In genomic region chr13:38979891-38980627, GRCh38 we compare ENCODE assay signal across 15 cellular contexts. TPM values are rescaled to one million over a fixed set of nuclear protein-coding genes. Genes with fewer than 3 reads are reported as not detected.
DNase-seq lines count a peak whose midpoint lies in the region; ATAC-seq, FAIRE-seq and TF ChIP-seq lines count a peak whose summit lies in the region.
"Had no signal": no experiment of that assay in that cellular context is flagged by ENCODE, and none has a peak within 500 bp of the region (broad histone marks: within the 10 kb centered on the region; RNA-seq: fewer than 3 reads in every experiment).

No MANE protein-coding gene starts in this region.

- no peak overlapping the region; the same call in 1 of the 2 replicates for H3K4me2 ChIP-seq in HepG2 (ENCODE audit: low read depth, low read length)

- intact Hi-C loops in HepG2 (cut with micrococcal nuclease; ENCODE audit: unreplicated experiment) (no loop called here), right lobe of liver (cut with DNase I) (no loop called here), lower lobe of right lung (cut with DNase I) (no loop called here), uterus (cut with DNase I; ENCODE audit: low total_unique reads) (no loop called here)

- peak; percentile 55; the same call in 2 of the 3 replicates for ATAC-seq in HepG2
- no peak for ATAC-seq in right lobe of liver
- ATAC-seq in lower lobe of right lung, result peak; percentile 33 to 55
- no peak for ATAC-seq in stimulated activated naive CD8-positive, alpha-beta T cell treated with anti-CD3 and anti-CD28 coated beads, Interleukin-15, amount 100 ng/mL, for 72 hours

- POLR2A ChIA-PET in HepG2 (lab: Yijun Ruan, JAX), result no interaction called here

- no peak for FAIRE-seq in HepG2 (lab: Jason Lieb, UNC)
- FAIRE-seq: G401.6 had no signal

- CTCF ChIA-PET in HepG2 (lab: Yijun Ruan, JAX; ENCODE audit: low intra/inter-chr PET ratio, low total read pairs), result no interaction called here

- H2AFZ ChIP-seq in HepG2 (ENCODE audit: low read length), result no peak overlapping the region

- H3K9me3 Mint-ChIP-seq in stimulated activated naive CD8-positive, alpha-beta T cell treated with anti-CD3 and anti-CD28 coated beads, Interleukin-15, amount 100 ng/mL, for 72 hours, result peaks cover 0 to 20% of the 10 kb centered on the region in 2 donors

- TF ChIP-seq POLR2A in HepG2 (IDR thresholded peaks at IDR 0.05; ENCODE audit: insufficient read depth in 1 of 2, low read depth in 2 of 2, low read length in 2 of 2), result no peak
- TF ChIP-seq POLR2A in right lobe of liver (IDR thresholded peaks at IDR 0.05), result no peak
- TF ChIP-seq POLR2A in uterus (IDR thresholded peaks at IDR 0.05), result no peak

- TF ChIP-seq RAD21 in HepG2 (CRISPR knock-in tag; IDR thresholded peaks at IDR 0.05), result no peak

- DNase-seq in HepG2 (ENCODE audit: low spot score), result no peak
- no peak for DNase-seq in right lobe of liver
- peak; percentile 18 for DNase-seq in dedifferentiated amniotic fluid mesenchymal stem cell (ENCODE audit: extremely low spot score)
- DNase-seq in lower lobe of right lung, result no peak
- DNase-seq in uterus, result peak; percentile 19 to 25
- no peak for DNase-seq in HuH-7.5 (ENCODE audit: low spot score)
- DNase-seq in HPDE6-E6E7 (ENCODE audit: extremely low spot score), result no peak
- DNase-seq in stimulated activated naive CD8-positive, alpha-beta T cell treated with anti-CD3 and anti-CD28 coated beads, Interleukin-15, amount 100 ng/mL, for 72 hours, result no peak
- DNase-seq: activated T-cell treated with anti-CD3 and anti-CD28 coated beads, Interleukin-2, amount 50 U/mL, for 24 hours; brain microvascular endothelial cell; NCI-H1694 treated with DMSO at 0.1 percent for 48 hours; WERI-Rb-1 had no signal

- H3K36me3 ChIP-seq in HepG2 (replicated peaks in 1 of 2; ENCODE audit: control insufficient read depth in 1 of 2, insufficient read depth in 2 of 2, low read length in 2 of 2) (no peaks in the 10 kb centered on the region), right lobe of liver (no peaks in the 10 kb centered on the region), lower lobe of right lung (no peaks in the 10 kb centered on the region), uterus (no peaks in the 10 kb centered on the region)
- H3K36me3 ChIP-seq: brain microvascular endothelial cell, WERI-Rb-1 had no signal

- H3K27ac Mint-ChIP-seq in stimulated activated naive CD8-positive, alpha-beta T cell treated with anti-CD3 and anti-CD28 coated beads, Interleukin-15, amount 100 ng/mL, for 72 hours, result peak overlapping the region in 1 of 2 donors; percentile 14
- H3K27ac Mint-ChIP-seq: activated T-cell treated with anti-CD3 and anti-CD28 coated beads, Interleukin-2, amount 50 U/mL, for 24 hours had no signal

- H3K9me3 ChIP-seq in HepG2 (ENCODE audit: low read length) (no peaks in the 10 kb centered on the region), right lobe of liver (no peaks in the 10 kb centered on the region), lower lobe of right lung (no peaks in the 10 kb centered on the region), uterus (no peaks in the 10 kb centered on the region)

- TF ChIP-seq EP300 in HepG2 (IDR thresholded peaks at IDR 0.05; ENCODE audit: low read depth in 2 of 2, low read length in 2 of 2) (no peak), HepG2 (CRISPR knock-in tag; IDR thresholded peaks at IDR 0.05; ENCODE audit: borderline replicate concordance) (no peak)

- H3K79me2 ChIP-seq in HepG2 (ENCODE audit: insufficient read depth, low read length), result no peaks in the 10 kb centered on the region

- WGBS in HepG2 (ENCODE audit: low lambda C conversion rate), result 4% methylated on average over 7 of the region's 8 CpGs
- 55% methylated on average over 8 of the region's 8 CpGs for WGBS in right lobe of liver (ENCODE audit: insufficient coverage, low coverage, low lambda C conversion rate, missing lambda C conversion rate)

- no peak for TF ChIP-seq CTCF in HepG2 (CRISPR knock-in tag; IDR thresholded peaks at IDR 0.05)
- TF ChIP-seq CTCF in right lobe of liver (IDR thresholded peaks at IDR 0.05), result no peak
- TF ChIP-seq CTCF in lower lobe of right lung (IDR thresholded peaks at IDR 0.05), result no peak
- no peak for TF ChIP-seq CTCF in uterus (IDR thresholded peaks at IDR 0.05)

- H3K4me3 ChIP-seq in HepG2 (replicated peaks in 1 of 3; ENCODE audit: insufficient read depth in 1 of 3, low read depth in 2 of 3, low read length in 3 of 3), result no peak overlapping the region
- no peak overlapping the region for H3K4me3 ChIP-seq in right lobe of liver
- no peak overlapping the region for H3K4me3 ChIP-seq in lower lobe of right lung
- no peak overlapping the region for H3K4me3 ChIP-seq in uterus

- no peaks in the 10 kb centered on the region for H3K4me1 Mint-ChIP-seq in stimulated activated naive CD8-positive, alpha-beta T cell treated with anti-CD3 and anti-CD28 coated beads, Interleukin-15, amount 100 ng/mL, for 72 hours

- H3K27me3 ChIP-seq in HepG2 (ENCODE audit: control insufficient read depth in 1 of 2, insufficient read depth in 2 of 2, low read length in 2 of 2) (no peaks in the 10 kb centered on the region; a peak in 1 of 5 replicates), right lobe of liver (no peaks in the 10 kb centered on the region), lower lobe of right lung (ENCODE audit: low read depth) (no peaks in the 10 kb centered on the region), uterus (no peaks in the 10 kb centered on the region)
- H3K27me3 ChIP-seq: brain microvascular endothelial cell had no signal

- H3K27me3 Mint-ChIP-seq in stimulated activated naive CD8-positive, alpha-beta T cell treated with anti-CD3 and anti-CD28 coated beads, Interleukin-15, amount 100 ng/mL, for 72 hours, result peaks cover 17% of the 10 kb centered on the region

- H3K4me1 ChIP-seq in HepG2 (ENCODE audit: insufficient read depth, low read length), result peaks cover 7% of the 10 kb centered on the region
- H3K4me1 ChIP-seq in right lobe of liver, result no peaks in the 10 kb centered on the region
- no peaks in the 10 kb centered on the region for H3K4me1 ChIP-seq in lower lobe of right lung
- H3K4me1 ChIP-seq in uterus, result no peaks in the 10 kb centered on the region

- no peak overlapping the region for H3K4me3 Mint-ChIP-seq in stimulated activated naive CD8-positive, alpha-beta T cell treated with anti-CD3 and anti-CD28 coated beads, Interleukin-15, amount 100 ng/mL, for 72 hours
- H3K4me3 Mint-ChIP-seq: activated T-cell treated with anti-CD3 and anti-CD28 coated beads, Interleukin-2, amount 50 U/mL, for 24 hours had no signal

- no TSS peak for BruUV-seq in HepG2 (replicated peaks; lab: Mats Ljungman, UMichigan)

- no peak overlapping the region for H3K9ac ChIP-seq in HepG2 (ENCODE audit: insufficient read depth, low read depth, low read length)

- in situ Hi-C loops in HepG2 (cut with HindIII; ENCODE audit: extremely low pct_ligation_motif_present, low pct_unique_long_range_greater_than_20kb), result no loop called here

- H3K27ac ChIP-seq in HepG2 (ENCODE audit: extremely low read length, insufficient read depth, low read length) (no peak overlapping the region), right lobe of liver (no peak overlapping the region), lower lobe of right lung (no peak overlapping the region), uterus (no peak overlapping the region)
- H3K27ac ChIP-seq: brain microvascular endothelial cell, WERI-Rb-1 had no signal

- no peaks in the 10 kb centered on the region for H4K20me1 ChIP-seq in HepG2 (ENCODE audit: insufficient read depth, low read length)

RNA-seq across cellular contexts. Expression of gene STOML3, which starts 10.6 kb away (rescaled TPM):
- total RNA-seq in HepG2 (2016; rRNA removed; fragmentation: Illumina TruSeq; extraction: Trizol) (not detected in 2 replicates), right lobe of liver (not detected), lower lobe of right lung (2.7 TPM), uterus (under 1 TPM in 3 of 4 donors, not detected in 1; 0.27 to 0.35 (median 0.29) TPM)
- total RNA-seq in HepG2 (2016; cell fraction: cytosol; rRNA removed; fragmentation: Illumina TruSeq; extraction: Trizol; ENCODE audit: low read depth), result not detected in 2 replicates
- not detected in 2 replicates for total RNA-seq in HepG2 (2016; cell fraction: insoluble cytoplasmic fraction; rRNA removed; fragmentation: Illumina TruSeq; extraction: Trizol)
- total RNA-seq in HepG2 (2016; cell fraction: membrane; rRNA removed; fragmentation: Illumina TruSeq; extraction: Trizol), result not detected in 2 replicates
- total RNA-seq in HepG2 (2016; cell fraction: nucleus; rRNA removed; fragmentation: Illumina TruSeq; extraction: Trizol), result not detected in 2 replicates
- not detected in 2 replicates for polyA plus RNA-seq in HepG2 (2011; rRNA removed)
- polyA plus RNA-seq in HepG2 (2011; cell fraction: cytosol; rRNA removed), result not detected in 2 replicates
- polyA plus RNA-seq in HepG2 (2011; cell fraction: nucleus; rRNA removed), result not detected in 2 replicates
- not detected in 2 replicates for polyA plus RNA-seq in HepG2 (2012)
- polyA plus RNA-seq in HepG2 (2016; cell fraction: cytosol; fragmentation: Illumina TruSeq; extraction: Trizol; ENCODE audit: low read depth), result not detected in 2 replicates
- polyA plus RNA-seq in HepG2 (2016; cell fraction: insoluble cytoplasmic fraction; fragmentation: Illumina TruSeq; extraction: Trizol; ENCODE audit: low read depth), result not detected in 2 replicates
- not detected in 2 replicates for polyA plus RNA-seq in HepG2 (2016; cell fraction: membrane; fragmentation: Illumina TruSeq; extraction: Trizol; ENCODE audit: low read depth)
- polyA plus RNA-seq in HepG2 (2016; cell fraction: nucleus; fragmentation: Illumina TruSeq; extraction: Trizol; ENCODE audit: insufficient read depth, low read depth), result not detected in 2 replicates
- not detected in 2 replicates for polyA minus RNA-seq in HepG2 (2011; rRNA and poly(A)+ RNA removed; ENCODE audit: low replicate concordance)
- polyA minus RNA-seq in HepG2 (2011; cell fraction: cytosol; rRNA and poly(A)+ RNA removed), result not detected in 2 replicates
- not detected in 2 replicates for polyA minus RNA-seq in HepG2 (2011; cell fraction: nucleus; rRNA and poly(A)+ RNA removed)
- total RNA-seq: HT-29, omental fat pad had no signal

RNA-seq across cellular contexts. Expression of gene PROSER1, which starts 57.8 kb away (rescaled TPM):
- total RNA-seq in HepG2 (2016; rRNA removed; fragmentation: Illumina TruSeq; extraction: Trizol) (11.4 and 15.2 TPM in 2 replicates), right lobe of liver (10 to 100 TPM in 3 of 6 experiments, 1 to 10 TPM in 3; 8.6 to 11.2 (median 9.9) TPM), lower lobe of right lung (35.6 TPM), uterus (10 to 100 TPM in 3 of 4 donors, 1 to 10 TPM in 1; 3.8 to 47.3 (median 21.1) TPM)
- 5.9 and 7.7 TPM in 2 replicates for total RNA-seq in HepG2 (2016; cell fraction: cytosol; rRNA removed; fragmentation: Illumina TruSeq; extraction: Trizol; ENCODE audit: low read depth)
- 10.1 and 16.6 TPM in 2 replicates for total RNA-seq in HepG2 (2016; cell fraction: insoluble cytoplasmic fraction; rRNA removed; fragmentation: Illumina TruSeq; extraction: Trizol)
- total RNA-seq in HepG2 (2016; cell fraction: membrane; rRNA removed; fragmentation: Illumina TruSeq; extraction: Trizol), result 13.1 and 15.7 TPM in 2 replicates
- 34.6 and 40.8 TPM in 2 replicates for total RNA-seq in HepG2 (2016; cell fraction: nucleus; rRNA removed; fragmentation: Illumina TruSeq; extraction: Trizol)
- 15.6 and 17.2 TPM in 2 replicates for polyA plus RNA-seq in HepG2 (2011; rRNA removed)
- polyA plus RNA-seq in HepG2 (2011; cell fraction: cytosol; rRNA removed), result 6.4 and 8.2 TPM in 2 replicates
- 29.8 and 29.9 TPM in 2 replicates for polyA plus RNA-seq in HepG2 (2011; cell fraction: nucleus; rRNA removed)
- polyA plus RNA-seq in HepG2 (2012), result 13.8 and 17.4 TPM in 2 replicates
- polyA plus RNA-seq in HepG2 (2016; cell fraction: cytosol; fragmentation: Illumina TruSeq; extraction: Trizol; ENCODE audit: low read depth), result 1.8 and 2.1 TPM in 2 replicates
- 26.9 and 28.6 TPM in 2 replicates for polyA plus RNA-seq in HepG2 (2016; cell fraction: insoluble cytoplasmic fraction; fragmentation: Illumina TruSeq; extraction: Trizol; ENCODE audit: low read depth)
- 9.7 TPM in 2 replicates for polyA plus RNA-seq in HepG2 (2016; cell fraction: membrane; fragmentation: Illumina TruSeq; extraction: Trizol; ENCODE audit: low read depth)
- polyA plus RNA-seq in HepG2 (2016; cell fraction: nucleus; fragmentation: Illumina TruSeq; extraction: Trizol; ENCODE audit: insufficient read depth, low read depth), result 40.7 and 53.5 TPM in 2 replicates
- 13.3 and 14.0 TPM in 2 replicates for polyA minus RNA-seq in HepG2 (2011; rRNA and poly(A)+ RNA removed; ENCODE audit: low replicate concordance)
- 7.5 and 7.8 TPM in 2 replicates for polyA minus RNA-seq in HepG2 (2011; cell fraction: cytosol; rRNA and poly(A)+ RNA removed)
- 52.2 and 56.8 TPM in 2 replicates for polyA minus RNA-seq in HepG2 (2011; cell fraction: nucleus; rRNA and poly(A)+ RNA removed)

RNA-seq across cellular contexts. Expression of gene NHLRC3, which starts 58.2 kb away (rescaled TPM):
- total RNA-seq in HepG2 (2016; rRNA removed; fragmentation: Illumina TruSeq; extraction: Trizol) (14.5 and 29.8 TPM in 2 replicates), right lobe of liver (10 to 100 TPM; 11.2 to 20.9 (median 15.7) TPM), lower lobe of right lung (35.4 TPM), uterus (10 to 100 TPM; 13.8 to 59.0 (median 26.6) TPM)
- 2.9 and 3.0 TPM in 2 replicates for total RNA-seq in HepG2 (2016; cell fraction: cytosol; rRNA removed; fragmentation: Illumina TruSeq; extraction: Trizol; ENCODE audit: low read depth)
- 16.2 and 30.5 TPM in 2 replicates for total RNA-seq in HepG2 (2016; cell fraction: insoluble cytoplasmic fraction; rRNA removed; fragmentation: Illumina TruSeq; extraction: Trizol)
- 5.1 and 6.3 TPM in 2 replicates for total RNA-seq in HepG2 (2016; cell fraction: membrane; rRNA removed; fragmentation: Illumina TruSeq; extraction: Trizol)
- 42.6 and 49.6 TPM in 2 replicates for total RNA-seq in HepG2 (2016; cell fraction: nucleus; rRNA removed; fragmentation: Illumina TruSeq; extraction: Trizol)
- polyA plus RNA-seq in HepG2 (2011; rRNA removed), result 16.8 and 19.9 TPM in 2 replicates
- polyA plus RNA-seq in HepG2 (2011; cell fraction: cytosol; rRNA removed), result 5.3 and 9.1 TPM in 2 replicates
- 36.6 and 48.1 TPM in 2 replicates for polyA plus RNA-seq in HepG2 (2011; cell fraction: nucleus; rRNA removed)
- polyA plus RNA-seq in HepG2 (2012), result 19.5 and 21.8 TPM in 2 replicates
- polyA plus RNA-seq in HepG2 (2016; cell fraction: cytosol; fragmentation: Illumina TruSeq; extraction: Trizol; ENCODE audit: low read depth), result 1.3 TPM in 2 replicates
- 10.3 and 10.5 TPM in 2 replicates for polyA plus RNA-seq in HepG2 (2016; cell fraction: insoluble cytoplasmic fraction; fragmentation: Illumina TruSeq; extraction: Trizol; ENCODE audit: low read depth)
- polyA plus RNA-seq in HepG2 (2016; cell fraction: membrane; fragmentation: Illumina TruSeq; extraction: Trizol; ENCODE audit: low read depth), result 3.1 and 3.3 TPM in 2 replicates
- 61.2 and 65.0 TPM in 2 replicates for polyA plus RNA-seq in HepG2 (2016; cell fraction: nucleus; fragmentation: Illumina TruSeq; extraction: Trizol; ENCODE audit: insufficient read depth, low read depth)
- polyA minus RNA-seq in HepG2 (2011; rRNA and poly(A)+ RNA removed; ENCODE audit: low replicate concordance), result 9.3 and 14.1 TPM in 2 replicates
- polyA minus RNA-seq in HepG2 (2011; cell fraction: cytosol; rRNA and poly(A)+ RNA removed), result 7.9 and 8.5 TPM in 2 replicates
- polyA minus RNA-seq in HepG2 (2011; cell fraction: nucleus; rRNA and poly(A)+ RNA removed), result 72.9 and 78.7 TPM in 2 replicates

Comparison
In these comparisons a context has a peak if more than half of its experiments do, and no peak if none do; other contexts are left out.
1. ATAC-seq: peak in HepG2 (single experiment) and lower lobe of right lung (2 of 2); none in right lobe of liver (0 of 4) and stimulated activated naive CD8-positive, alpha-beta T cell treated with anti-CD3 and anti-CD28 coated beads, Interleukin-15, amount 100 ng/mL, for 72 hours (single experiment).
2. DNase-seq: peak in dedifferentiated amniotic fluid mesenchymal stem cell (single experiment) and uterus (2 of 2); none in HepG2 (single experiment), right lobe of liver (0 of 3), lower lobe of right lung (single experiment), HuH-7.5 (single experiment), HPDE6-E6E7 (single experiment) and stimulated activated naive CD8-positive, alpha-beta T cell treated with anti-CD3 and anti-CD28 coated beads, Interleukin-15, amount 100 ng/mL, for 72 hours (0 of 2).